8 cellular contexts compared by ENCODE assay signal in the genomic region with DNA sequence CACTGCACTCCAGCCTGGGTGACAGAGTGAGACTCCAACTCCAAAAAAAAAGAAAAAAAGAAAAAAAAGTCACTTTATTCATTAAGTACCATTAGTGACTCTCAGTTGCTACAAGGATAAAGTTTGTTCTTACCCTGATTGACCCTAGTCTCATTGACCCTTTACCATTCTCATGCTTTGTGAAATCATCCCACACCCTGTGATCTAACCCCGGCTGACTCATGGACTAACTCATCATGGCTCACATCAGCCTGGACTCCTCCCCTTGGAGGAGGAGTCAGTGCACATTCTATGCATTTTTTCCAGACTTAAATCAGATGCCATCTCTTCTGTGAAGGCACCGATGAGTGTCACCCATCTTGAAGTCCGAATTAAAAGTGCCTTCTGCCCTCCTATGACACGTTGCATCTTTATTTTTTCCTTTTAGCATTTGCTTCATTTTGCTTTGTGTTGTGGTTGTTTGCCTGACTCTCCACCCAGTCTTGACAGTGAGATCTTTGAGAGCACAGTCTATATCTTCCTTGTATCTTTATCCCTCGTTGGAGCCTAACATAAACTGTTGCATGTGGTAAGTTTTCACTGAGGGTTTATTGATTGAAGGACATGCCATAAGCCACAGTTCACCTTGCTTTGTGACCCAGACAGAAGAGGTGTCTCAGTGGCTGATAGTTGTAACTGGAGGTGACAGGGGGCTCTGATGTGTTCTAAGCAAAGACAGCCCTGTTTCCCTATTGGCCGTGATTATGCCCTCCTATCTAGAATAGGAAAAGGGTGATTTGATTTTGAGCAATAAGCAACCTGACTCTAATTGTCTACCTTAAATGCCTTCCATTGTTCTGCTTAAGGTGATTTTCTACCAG.
A peak's percentile ranks its signal among the peaks of the same experiment; 100 is the strongest.
DNase-seq lines count a peak whose midpoint lies in the region; ATAC-seq lines count a peak whose summit lies in the region.

No MANE protein-coding gene starts in this region.

- intact Hi-C loops in sciatic nerve (cut with DNase I) = no loop called here

- ATAC-seq in GM18868 (IDR thresholded peaks at IDR 0.05; ENCODE audit: unreplicated experiment) (peak; percentile 48), sciatic nerve (peak; percentile 67), HG03025 (IDR thresholded peaks at IDR 0.05; ENCODE audit: low FRiP score, unreplicated experiment) (no peak)

- DNase-seq in HPDE6-E6E7 (ENCODE audit: extremely low spot score) (peak; percentile 95), fibroblast of gingiva (ENCODE audit: low read depth) (peak; percentile 93), sciatic nerve (ENCODE audit: low spot score) (no peak), NCI-H2029 treated with DMSO at 0.1 percent for 48 hours (lab: John Stamatoyannopoulos, UW) (no peak), NCI-H526 (lab: John Stamatoyannopoulos, UW) (no peak)
- DNase-seq in activated CD4-positive, CD25-positive, alpha-beta regulatory T cell (lab: John Stamatoyannopoulos, UW) = peak in 3 of 4 experiments; percentile 2 to 15 (median 5)

Comparison
In these comparisons a context has a peak if more than half of its experiments do, and no peak if none do; other contexts are left out.
1. DNase-seq: peak in HPDE6-E6E7 (single experiment), activated CD4-positive, CD25-positive, alpha-beta regulatory T cell (3 of 4) and fibroblast of gingiva (single experiment); none in sciatic nerve (single experiment), NCI-H2029 treated with DMSO at 0.1 percent for 48 hours (single experiment) and NCI-H526 (0 of 2).